In the genomic region with DNA sequence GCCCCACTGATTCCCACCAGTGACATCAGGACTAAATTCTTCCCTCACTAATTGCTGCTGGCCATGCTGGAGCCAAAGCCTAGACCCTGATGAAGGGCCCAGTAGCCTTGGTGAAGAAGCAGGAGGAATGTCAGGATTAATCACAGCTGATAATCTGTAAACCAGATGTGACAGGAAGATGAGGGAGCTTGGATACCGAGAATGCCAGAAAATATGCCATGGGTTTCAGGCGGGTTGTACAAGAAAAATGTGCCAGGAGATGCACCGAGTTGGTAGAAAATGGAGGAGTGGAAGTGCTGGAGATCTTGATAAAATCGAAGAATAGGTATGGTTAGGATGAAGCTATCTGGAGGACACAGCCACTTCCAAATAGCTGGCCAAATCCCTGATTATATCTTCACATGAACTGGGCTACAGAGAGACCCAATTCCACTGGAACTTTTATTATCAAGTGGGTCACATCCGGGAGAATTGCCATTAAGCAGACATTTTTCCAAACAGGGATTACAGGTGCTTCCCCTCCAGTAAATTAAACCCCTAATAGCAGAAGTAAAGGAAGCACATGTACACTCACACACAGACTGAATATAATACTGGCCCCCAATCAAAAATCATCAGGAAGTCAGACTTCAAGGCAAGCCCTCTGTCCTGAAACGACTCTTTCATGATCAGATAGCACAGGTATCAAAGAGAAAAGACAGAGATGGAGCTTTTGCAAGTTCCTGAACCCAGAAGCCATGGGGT, we compare ENCODE assay signal across 23 cellular contexts.
A peak's percentile ranks its signal among the peaks of the same experiment; 100 is the strongest.
DNase-seq lines count a peak whose midpoint lies in the region; ATAC-seq and TF ChIP-seq lines count a peak whose summit lies in the region.
"Had no signal": no experiment of that assay in that cellular context is flagged by ENCODE, and none has a peak within 500 bp of the region (broad histone marks: within the 10 kb centered on the region; RNA-seq: fewer than 3 reads in every experiment).

No MANE protein-coding gene starts in this region.

- no peak for TF ChIP-seq CTCF in heart left ventricle (IDR thresholded peaks at IDR 0.05)
- TF ChIP-seq CTCF in left ventricle myocardium inferior (IDR thresholded peaks at IDR 0.05; ENCODE audit: borderline replicate concordance), result no peak
- no peak for TF ChIP-seq CTCF in psoas muscle (IDR thresholded peaks at IDR 0.05)
- TF ChIP-seq CTCF in Caco-2 (IDR thresholded peaks at IDR 0.05; ENCODE audit: insufficient read depth in 1 of 2, low read depth in 1 of 2, low read length in 1 of 2, severe bottlenecking in 1 of 2, unreplicated experiment in 1 of 2), result no peak
- TF ChIP-seq CTCF in activated CD8-positive, alpha-beta T cell treated with anti-CD3 and anti-CD28 coated beads for 36 hours (IDR thresholded peaks at IDR 0.05), result no peak

- POLR2A ChIA-PET in Caco-2 (lab: Charles Lee), result no interaction called here
- POLR2A ChIA-PET in activated CD8-positive, alpha-beta T cell treated with anti-CD3 and anti-CD28 coated beads for 36 hours (lab: Charles Lee), result interaction anchor here (1.3 kb wide), 1 partner anchor 15 kb away, joined by 3 read pairs; no protein-coding TSS in a partner anchor

- WGBS in heart left ventricle, 4 donors, result 47 to 66% (median 53%) methylated on average over 6 of the region's 6 CpGs
- WGBS in psoas muscle, 3 donors, result 67 to 69% (median 68%) methylated on average over 6 of the region's 6 CpGs

- no peak overlapping the region for H3K27ac Mint-ChIP-seq in Caco-2 (ENCODE audit: unreplicated experiment)
- H3K27ac Mint-ChIP-seq in activated CD8-positive, alpha-beta T cell treated with anti-CD3 and anti-CD28 coated beads for 36 hours, result no peak overlapping the region
- H3K27ac Mint-ChIP-seq: activated CD4-positive, alpha-beta T cell treated with anti-CD3 and anti-CD28 coated beads, Interleukin-2, amount 10 ng/mL, durations not matched to agents 7 days and 5 days; activated CD8-positive, alpha-beta memory T cell treated with anti-CD3 and anti-CD28 coated beads, Interleukin-2, amount 10 ng/mL, durations not matched to agents 7 days and 5 days; activated naive CD4-positive, alpha-beta T cell treated with anti-CD3 and anti-CD28 coated beads, Interleukin-2, amount 10 ng/mL, durations not matched to agents 7 days and 5 days; naive thymus-derived CD4-positive, alpha-beta T cell; stimulated activated naive CD8-positive, alpha-beta T cell treated with anti-CD3 and anti-CD28 coated beads, Interleukin-15, Interleukin-2, amounts not matched to agents 100 ng/mL and 50 ng/mL, for 24 hours had no signal

- CTCF ChIA-PET in Caco-2 (lab: Charles Lee), result no interaction called here
- CTCF ChIA-PET in activated CD8-positive, alpha-beta T cell treated with anti-CD3 and anti-CD28 coated beads for 36 hours (lab: Charles Lee), result interaction anchor here (1.4 kb wide), 1 partner anchor 291 kb away, joined by 4 read pairs; no protein-coding TSS in a partner anchor

- H3K9me3 Mint-ChIP-seq in Caco-2 (ENCODE audit: unreplicated experiment), result no peaks in the 10 kb centered on the region
- H3K9me3 Mint-ChIP-seq in activated CD8-positive, alpha-beta T cell treated with anti-CD3 and anti-CD28 coated beads for 36 hours, result no peaks in the 10 kb centered on the region
- H3K9me3 Mint-ChIP-seq: activated CD4-positive, alpha-beta T cell treated with anti-CD3 and anti-CD28 coated beads, Interleukin-2, amount 10 ng/mL, durations not matched to agents 7 days and 5 days; activated naive CD4-positive, alpha-beta T cell treated with anti-CD3 and anti-CD28 coated beads, Interleukin-2, amount 10 ng/mL, durations not matched to agents 7 days and 5 days; naive thymus-derived CD4-positive, alpha-beta T cell; stimulated activated naive CD8-positive, alpha-beta T cell treated with anti-CD3 and anti-CD28 coated beads, Interleukin-15, Interleukin-2, amounts not matched to agents 100 ng/mL and 50 ng/mL, for 24 hours had no signal

- H3K4me3 Mint-ChIP-seq in Caco-2 (ENCODE audit: unreplicated experiment), result no peak overlapping the region
- no peak overlapping the region for H3K4me3 Mint-ChIP-seq in activated CD8-positive, alpha-beta T cell treated with anti-CD3 and anti-CD28 coated beads for 36 hours
- H3K4me3 Mint-ChIP-seq: activated CD4-positive, alpha-beta T cell treated with anti-CD3 and anti-CD28 coated beads, Interleukin-2, amount 10 ng/mL, durations not matched to agents 7 days and 5 days; activated CD8-positive, alpha-beta memory T cell treated with anti-CD3 and anti-CD28 coated beads, Interleukin-2, amount 10 ng/mL, durations not matched to agents 7 days and 5 days; activated naive CD4-positive, alpha-beta T cell treated with anti-CD3 and anti-CD28 coated beads, Interleukin-2, amount 10 ng/mL, durations not matched to agents 7 days and 5 days; naive thymus-derived CD4-positive, alpha-beta T cell; stimulated activated naive CD8-positive, alpha-beta T cell treated with anti-CD3 and anti-CD28 coated beads, Interleukin-15, Interleukin-2, amounts not matched to agents 100 ng/mL and 50 ng/mL, for 24 hours had no signal

- intact Hi-C loops in heart left ventricle (cut with DNase I) (loop anchor here in 7 of 10 donors (2.0 to 10.0 kb wide), 8 partner anchors 60 to 121 kb away; a partner anchor contains a TSS), cardiac septum (cut with DNase I) (no loop called here), left ventricle myocardium inferior (cut with micrococcal nuclease) (loop anchor here (10.0 kb wide), 1 partner anchor 118 kb away; a partner anchor contains a TSS), psoas muscle (cut with DNase I) (no loop called here), Caco-2 (cut with micrococcal nuclease; ENCODE audit: unreplicated experiment) (no loop called here)
- intact Hi-C loops in activated CD8-positive, alpha-beta T cell treated with anti-CD3 and anti-CD28 coated beads for 36 hours (cut with micrococcal nuclease), result no loop called here

- peak; percentile 24 to 86 (median 64) for ATAC-seq in heart left ventricle
- ATAC-seq in psoas muscle, result peak in 2 of 4 donors; percentile 12 to 40
- no peak for ATAC-seq in activated CD8-positive, alpha-beta T cell treated with anti-CD3 and anti-CD28 coated beads for 36 hours
- ATAC-seq: activated CD8-positive, alpha-beta memory T cell treated with anti-CD3 and anti-CD28 coated beads, Interleukin-2, amount 10 ng/mL, durations not matched to agents 7 days and 5 days had no signal

- H3K36me3 ChIP-seq in heart left ventricle, result no peaks in the 10 kb centered on the region
- no peaks in the 10 kb centered on the region for H3K36me3 ChIP-seq in left ventricle myocardium inferior
- H3K36me3 ChIP-seq in psoas muscle (ENCODE audit: insufficient read depth in 1 of 2, low read depth in 1 of 2), result no peaks in the 10 kb centered on the region
- H3K36me3 ChIP-seq in Caco-2 (ENCODE audit: control insufficient read depth, insufficient read depth, low read length), result no peaks in the 10 kb centered on the region
- H3K36me3 ChIP-seq: BE2C, breast epithelium, HAP-1, right lobe of liver, tibial artery had no signal

- no peak for DNase-seq in heart left ventricle
- no peak for DNase-seq in cardiac septum (ENCODE audit: low spot score)
- no peak for DNase-seq in left ventricle myocardium inferior
- DNase-seq in psoas muscle, result no peak
- DNase-seq in Caco-2, result no peak
- DNase-seq in activated naive CD4-positive, alpha-beta T cell treated with Interleukin-2 at 50 U/mL for 16 hours, result no peak
- no peak for DNase-seq in NCI-H446 (lab: John Stamatoyannopoulos, UW)
- no peak for DNase-seq in activated CD8-positive, alpha-beta T cell treated with anti-CD3 and anti-CD28 coated beads for 36 hours
- DNase-seq: activated CD4-positive, alpha-beta T cell treated with anti-CD3 and anti-CD28 coated beads, Interleukin-2, amount 10 ng/mL, durations not matched to agents 7 days and 5 days; activated CD8-positive, alpha-beta memory T cell treated with anti-CD3 and anti-CD28 coated beads, Interleukin-2, amount 10 ng/mL, durations not matched to agents 7 days and 5 days; activated naive CD4-positive, alpha-beta T cell treated with anti-CD3 and anti-CD28 coated beads, Interleukin-2, amount 10 ng/mL, durations not matched to agents 7 days and 5 days; amniotic stem cell; COR-L47; DMS79 treated with DMSO at 0.1 percent for 48 hours; naive thymus-derived CD4-positive, alpha-beta T cell; NCI-H1930; right lobe of liver; RPMI8226; tibial artery had no signal

- H3K36me3 Mint-ChIP-seq in Caco-2 (ENCODE audit: insufficient read depth, unreplicated experiment), result no peaks in the 10 kb centered on the region
- H3K36me3 Mint-ChIP-seq in activated CD8-positive, alpha-beta T cell treated with anti-CD3 and anti-CD28 coated beads for 36 hours (ENCODE audit: low read depth), result no peaks in the 10 kb centered on the region
- H3K36me3 Mint-ChIP-seq: activated naive CD4-positive, alpha-beta T cell treated with anti-CD3 and anti-CD28 coated beads, Interleukin-2, amount 10 ng/mL, durations not matched to agents 7 days and 5 days had no signal

- H3K27ac ChIP-seq in heart left ventricle (peak overlapping the region in 10 of 12 donors; percentile 0 to 64 (median 36)), left ventricle myocardium inferior (replicated peaks) (peak overlapping the region; percentile 78), psoas muscle (peak overlapping the region; percentile 31)
- H3K27ac ChIP-seq: breast epithelium, right lobe of liver, tibial artery had no signal

- BruUV-seq in Caco-2 (replicated peaks; lab: Mats Ljungman, UMichigan), result no TSS peak

- H3K4me1 ChIP-seq in heart left ventricle, result peaks cover 3 to 45% (median 29%) of the 10 kb centered on the region in 12 donors
- H3K4me1 ChIP-seq in left ventricle myocardium inferior, result peaks cover 49% of the 10 kb centered on the region
- peaks cover 25% of the 10 kb centered on the region for H3K4me1 ChIP-seq in psoas muscle
- H3K4me1 ChIP-seq in Caco-2, result no peaks in the 10 kb centered on the region
- H3K4me1 ChIP-seq: breast epithelium, HAP-1 had no signal

- no peaks in the 10 kb centered on the region for H3K4me1 Mint-ChIP-seq in Caco-2 (ENCODE audit: low read depth, unreplicated experiment)
- peaks cover 16% of the 10 kb centered on the region for H3K4me1 Mint-ChIP-seq in activated CD8-positive, alpha-beta T cell treated with anti-CD3 and anti-CD28 coated beads for 36 hours (ENCODE audit: low read depth)

- H3K27me3 ChIP-seq in heart left ventricle (no peaks in the 10 kb centered on the region), left ventricle myocardium inferior (ENCODE audit: low read depth) (no peaks in the 10 kb centered on the region), psoas muscle (ENCODE audit: insufficient read depth in 3 of 3, low read length in 2 of 3) (no peaks in the 10 kb centered on the region), Caco-2 (replicated peaks; ENCODE audit: control insufficient read depth, insufficient read depth, low read length) (no peaks in the 10 kb centered on the region)
- H3K27me3 ChIP-seq: BE2C, breast epithelium, right lobe of liver, tibial artery had no signal

- no peaks in the 10 kb centered on the region for H3K27me3 Mint-ChIP-seq in Caco-2 (ENCODE audit: insufficient read depth, unreplicated experiment)
- no peaks in the 10 kb centered on the region for H3K27me3 Mint-ChIP-seq in activated CD8-positive, alpha-beta T cell treated with anti-CD3 and anti-CD28 coated beads for 36 hours
- H3K27me3 Mint-ChIP-seq: activated CD4-positive, alpha-beta T cell treated with anti-CD3 and anti-CD28 coated beads, Interleukin-2, amount 10 ng/mL, durations not matched to agents 7 days and 5 days; activated CD8-positive, alpha-beta memory T cell treated with anti-CD3 and anti-CD28 coated beads, Interleukin-2, amount 10 ng/mL, durations not matched to agents 7 days and 5 days; activated naive CD4-positive, alpha-beta T cell treated with anti-CD3 and anti-CD28 coated beads, Interleukin-2, amount 10 ng/mL, durations not matched to agents 7 days and 5 days; naive thymus-derived CD4-positive, alpha-beta T cell; stimulated activated naive CD8-positive, alpha-beta T cell treated with anti-CD3 and anti-CD28 coated beads, Interleukin-15, Interleukin-2, amounts not matched to agents 100 ng/mL and 50 ng/mL, for 24 hours had no signal

- H3K9me3 ChIP-seq in heart left ventricle, result no peaks in the 10 kb centered on the region
- H3K9me3 ChIP-seq in left ventricle myocardium inferior (replicated peaks), result no peaks in the 10 kb centered on the region
- H3K9me3 ChIP-seq in psoas muscle, result no peaks in the 10 kb centered on the region
- no peaks in the 10 kb centered on the region for H3K9me3 ChIP-seq in Caco-2
- H3K9me3 ChIP-seq: BE2C, breast epithelium, HAP-1, right lobe of liver, tibial artery had no signal

- TF ChIP-seq POLR2A in heart left ventricle (IDR thresholded peaks at IDR 0.05), result no peak

- H3K4me3 ChIP-seq in heart left ventricle (no peak overlapping the region), left ventricle myocardium inferior (peak overlapping the region; percentile 28), psoas muscle (no peak overlapping the region), Caco-2 (ENCODE audit: low read depth, low read length) (no peak overlapping the region)
- H3K4me3 ChIP-seq: breast epithelium, HAP-1, right lobe of liver, tibial artery had no signal

Comparison
In these comparisons a context has a peak if more than half of its experiments do, and no peak if none do; other contexts are left out.
1. intact Hi-C loops: an anchor here in heart left ventricle (2.0 to 10.0 kb wide) and left ventricle myocardium inferior (10.0 kb wide); none called in cardiac septum, psoas muscle, Caco-2 and activated CD8-positive, alpha-beta T cell treated with anti-CD3 and anti-CD28 coated beads for 36 hours.